20 cellular contexts compared by ENCODE assay signal in genomic region chr15:65620833-65621232, GRCh38. TPM values are rescaled to one million over a fixed set of nuclear protein-coding genes. Genes with fewer than 3 reads are reported as not detected.
DNase-seq lines count a peak whose midpoint lies in the region; ATAC-seq, FAIRE-seq and TF ChIP-seq lines count a peak whose summit lies in the region.
"Had no signal": no experiment of that assay in that cellular context is flagged by ENCODE, and none has a peak within 500 bp of the region (broad histone marks: within the 10 kb centered on the region; RNA-seq: fewer than 3 reads in every experiment).

No MANE protein-coding gene starts in this region.

- peak; percentile 33 to 57; a peak in 2 of 6 replicates for ATAC-seq in A549
- no peak for ATAC-seq in HG03342 (IDR thresholded peaks at IDR 0.05; ENCODE audit: unreplicated experiment)
- ATAC-seq: GM23338 had no signal

- POLR2A ChIA-PET in A549 (lab: Yijun Ruan, JAX): interaction anchor here (0.5 kb wide), 1 partner anchor 699 kb away, joined by 6 read pairs; no protein-coding TSS in a partner anchor

- H3F3A ChIP-seq in OCI-LY1 (ENCODE audit: insufficient read depth, low read length): no peaks in the 10 kb centered on the region

- TF ChIP-seq CTCF in A549 (IDR thresholded peaks at IDR 0.05): no peak
- TF ChIP-seq CTCF in GM12872 (IDR thresholded peaks at IDR 0.05; ENCODE audit: insufficient read depth, low read depth, low read length): peak; percentile 30; the same call in 1 of the 3 replicates
- peak; percentile 22; the same call in 1 of the 2 replicates for TF ChIP-seq CTCF in OCI-LY1 (IDR thresholded peaks at IDR 0.05; ENCODE audit: low read length)
- peak; percentile 21; the same call in 1 of the 2 replicates for TF ChIP-seq CTCF in WERI-Rb-1 (IDR thresholded peaks at IDR 0.05; ENCODE audit: low read depth, low read length)

- no peak for TF ChIP-seq EP300 in A549 (IDR thresholded peaks at IDR 0.05)

- WGBS in A549 (ENCODE audit: missing lambda C conversion rate): 60% methylated on average over 2 of the region's 2 CpGs

- H3K27me3 ChIP-seq in OCI-LY1 (ENCODE audit: insufficient read depth, low read length): no peaks in the 10 kb centered on the region
- peaks cover 48% of the 10 kb centered on the region for H3K27me3 ChIP-seq in WERI-Rb-1 (ENCODE audit: insufficient read depth, low read depth, severe bottlenecking)
- H3K27me3 ChIP-seq: BLaER1 had no signal

- no peak for DNase-seq in A549 (ENCODE audit: low read depth in 1 of 2, low spot score in 1 of 2)
- DNase-seq in WERI-Rb-1: no peak
- DNase-seq in activated CD4-positive, alpha-beta T cell treated with anti-CD3 and anti-CD28 coated beads, Interleukin-2, amount 50 U/mL, for 48 hours: no peak
- no peak for DNase-seq in activated CD8-positive, alpha-beta memory T cell treated with anti-CD3 and anti-CD28 coated beads for 24 hours
- DNase-seq in NCI-H526 (lab: John Stamatoyannopoulos, UW): no peak
- DNase-seq: CD4-positive, alpha-beta memory T cell; GDM1; HCEC 1CT; IMR-90; KBM-7 had no signal

- TF ChIP-seq POLR2A in A549 (IDR thresholded peaks at IDR 0.05; ENCODE audit: low read length): no peak

- H2AFZ ChIP-seq in OCI-LY1 (ENCODE audit: low read length): no peak overlapping the region
- H2AFZ ChIP-seq: GM23338 had no signal

- CTCF ChIA-PET in A549 (lab: Yijun Ruan, JAX): interaction anchor here (0.5 to 9.8 kb wide), 7 partner anchors 9 to 242 kb away, joined by 3 to 106 read pairs (median 3); partner anchors contain the start of gene INTS14

- no peak for FAIRE-seq in A549 (lab: Jason Lieb, UNC)
- FAIRE-seq: GM12892, GM18507, H54, HTR-8/SVneo had no signal

- H3K9me3 ChIP-seq in A549 (no peaks in the 10 kb centered on the region), OCI-LY1 (ENCODE audit: low read length) (no peaks in the 10 kb centered on the region), WERI-Rb-1 (ENCODE audit: severe bottlenecking) (no peaks in the 10 kb centered on the region)
- H3K9me3 ChIP-seq: BLaER1 had no signal

- no peaks in the 10 kb centered on the region for H3K9me2 ChIP-seq in OCI-LY1 (ENCODE audit: low read depth, low read length)

- TF ChIP-seq RAD21 in A549 (conservative IDR thresholded peaks at IDR 0.05 in 1 of 2, IDR thresholded peaks at IDR 0.05 in 1 of 2): 0 out of 5 replicates have a peak, but pooled peaks of 1 of the 2 experiments have one; percentile 13

- no peaks in the 10 kb centered on the region for H3K4me1 ChIP-seq in A549
- H3K4me1 ChIP-seq in OCI-LY1 (ENCODE audit: insufficient read depth, low read length, severe bottlenecking): no peaks in the 10 kb centered on the region

- H3K4me3 ChIP-seq in A549: no peak overlapping the region
- no peak overlapping the region for H3K4me3 ChIP-seq in OCI-LY1 (ENCODE audit: low read depth, low read length, poor library complexity, severe bottlenecking)
- no peak overlapping the region for H3K4me3 ChIP-seq in WERI-Rb-1 (ENCODE audit: low read depth, low read length)
- H3K4me3 ChIP-seq: BLaER1, GM23338 had no signal

- no peak overlapping the region for H3K27ac ChIP-seq in A549
- no peak overlapping the region for H3K27ac ChIP-seq in OCI-LY1 (ENCODE audit: low read depth, low read length, poor library complexity, severe bottlenecking)
- H3K27ac ChIP-seq in WERI-Rb-1: no peak overlapping the region
- H3K27ac ChIP-seq: 22Rv1, BLaER1 had no signal

- no peaks in the 10 kb centered on the region for H3K79me2 ChIP-seq in OCI-LY1 (ENCODE audit: insufficient read depth, low read length)

- H3K36me3 ChIP-seq in OCI-LY1 (ENCODE audit: insufficient read depth, low read length) (no peaks in the 10 kb centered on the region), WERI-Rb-1 (no peaks in the 10 kb centered on the region)

- H3K9ac ChIP-seq in OCI-LY1 (ENCODE audit: low read length): no peak overlapping the region
- H3K9ac ChIP-seq: BLaER1 had no signal

- H3K4me2 ChIP-seq in A549 (no peak overlapping the region), OCI-LY1 (ENCODE audit: low read length) (no peak overlapping the region)
- H3K4me2 ChIP-seq: BLaER1, GM23338 had no signal

- H4K20me1 ChIP-seq in OCI-LY1 (ENCODE audit: insufficient read depth, low read length): no peaks in the 10 kb centered on the region
- H4K20me1 ChIP-seq: BLaER1 had no signal

TF ChIP-seq in A549, 52 proteins besides CTCF, POLR2A, EP300 and RAD21:
- TF ChIP-seq ZNF302 (CRISPR knock-in tag; IDR thresholded peaks at IDR 0.05) (no peak), RCOR1 (IDR thresholded peaks at IDR 0.05; ENCODE audit: low read depth, low read length) (no peak), E2F6 (IDR thresholded peaks at IDR 0.05; ENCODE audit: borderline replicate concordance, low read depth) (no peak), RNF2 (IDR thresholded peaks at IDR 0.05; ENCODE audit: borderline replicate concordance, low read depth) (no peak), CBX8 (IDR thresholded peaks at IDR 0.05) (no peak), TP53 (CRISPR knock-in tag; IDR thresholded peaks at IDR 0.05) (no peak), NFE2L2 (conservative IDR thresholded peaks at IDR 0.05; ENCODE audit: low read length) (no peak), HOXB5 (CRISPR knock-in tag; IDR thresholded peaks at IDR 0.05) (no peak), SMC3 (IDR thresholded peaks at IDR 0.05) (no peak)

RNA-seq across cellular contexts. Expression of gene SLC24A1, which starts 0.9 kb away (rescaled TPM):
- polyA plus RNA-seq in A549 (2011; rRNA removed): 6.8 and 7.0 TPM in 2 replicates
- 1.7 and 2.4 TPM in 2 replicates for polyA plus RNA-seq in A549 (2012; cell fraction: cytosol; rRNA removed)
- 1.9 and 2.1 TPM in 2 replicates for polyA plus RNA-seq in A549 (2012; cell fraction: nucleus; rRNA removed)
- polyA plus RNA-seq in A549 (2017; fragmentation: RNase III; extraction: RNeasy Plus Mini Kit Qiagen cat#74134 plus additional on column Dnase treatment): 5.2 to 6.4 TPM (median 5.9 TPM) in 3 replicates
- 8.6 and 8.7 TPM in 2 replicates for polyA minus RNA-seq in A549 (2011; rRNA and poly(A)+ RNA removed)

RNA-seq across cellular contexts. Expression of gene INTS14, which starts 9.9 kb away (rescaled TPM):
- polyA plus RNA-seq in A549 (2011; rRNA removed): 81.4 and 82.1 TPM in 2 replicates
- polyA plus RNA-seq in A549 (2012; cell fraction: cytosol; rRNA removed): 41.1 and 47.1 TPM in 2 replicates
- 41.1 and 51.9 TPM in 2 replicates for polyA plus RNA-seq in A549 (2012; cell fraction: nucleus; rRNA removed)
- polyA plus RNA-seq in A549 (2017; fragmentation: RNase III; extraction: RNeasy Plus Mini Kit Qiagen cat#74134 plus additional on column Dnase treatment): 36.6 to 40.0 TPM (median 38.1 TPM) in 3 replicates
- polyA minus RNA-seq in A549 (2011; rRNA and poly(A)+ RNA removed): 56.3 and 68.0 TPM in 2 replicates
